Comparison of ENCODE assay signal across 23 cellular contexts in the genomic region with DNA sequence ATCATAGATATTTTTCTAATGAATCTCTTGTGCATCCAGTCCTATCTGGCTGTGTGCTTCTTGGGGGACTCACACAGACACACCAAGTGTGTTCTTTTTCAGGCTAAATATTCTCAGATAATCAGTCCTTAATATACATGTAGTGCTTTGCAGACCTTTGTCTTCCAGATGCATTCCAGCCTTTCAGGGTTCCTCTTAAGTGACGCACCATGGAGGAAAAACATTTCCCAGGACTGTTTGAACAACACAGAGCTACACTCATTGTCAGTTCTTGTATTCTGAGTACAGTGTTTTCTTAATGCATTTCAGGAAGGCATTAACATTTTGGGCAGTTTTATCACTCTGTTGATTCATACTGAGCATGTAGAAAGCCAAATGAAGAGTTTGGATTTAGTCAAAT.
"Had no signal": no experiment of that assay in that cellular context is flagged by ENCODE, and none has a peak within 500 bp of the region (broad histone marks: within the 10 kb centered on the region; RNA-seq: fewer than 3 reads in every experiment).

No MANE protein-coding gene starts in this region.

- DNase-seq: activated CD4-positive, alpha-beta T cell treated with anti-CD3 and anti-CD28 coated beads for 36 hours; activated CD4-positive, alpha-beta T cell treated with anti-CD3 and anti-CD28 coated beads, Interleukin-2, amount 50 U/mL, for 4 hours; activated CD8-positive, alpha-beta memory T cell treated with anti-CD3 and anti-CD28 coated beads for 24 hours; activated CD8-positive, alpha-beta memory T cell treated with anti-CD3 and anti-CD28 coated beads, Interleukin-2, amount 50 U/mL, for 4 hours; activated naive CD4-positive, alpha-beta T cell; activated T-cell treated with anti-CD3 and anti-CD28 coated beads, Interleukin-2, amount 50 U/mL, for 24 hours; adrenal gland; effector CD8-positive, alpha-beta T cell; esophagus squamous epithelium; gastrocnemius medialis; head of caudate nucleus; hypothalamus; left ventricle myocardium superior; mammary epithelial cell; midbrain; natural killer cell; stimulated activated CD4-positive, alpha-beta T cell treated with anti-CD3 and anti-CD28 coated beads, Interleukin-12 subunit alpha, Interleukin-12 subunit beta, amount 100 ng/mL, for 4 hours; T-helper 1 cell; tibial artery had no signal

- H3K27me3 ChIP-seq: adrenal gland, ascending aorta, esophagus squamous epithelium, gastrocnemius medialis, right atrium auricular region, tibial artery had no signal

- H3K27ac ChIP-seq: adrenal gland, ascending aorta, esophagus squamous epithelium, gastrocnemius medialis, right atrium auricular region, tibial artery had no signal

- H3K4me1 ChIP-seq: adrenal gland, ascending aorta, esophagus squamous epithelium, gastrocnemius medialis, right atrium auricular region, tibial artery had no signal

- H3K36me3 ChIP-seq: adrenal gland, ascending aorta, esophagus squamous epithelium, gastrocnemius medialis, right atrium auricular region, tibial artery had no signal

- H3K4me3 ChIP-seq: adrenal gland, ascending aorta, esophagus squamous epithelium, gastrocnemius medialis, right atrium auricular region, tibial artery had no signal

- ATAC-seq: activated CD4-positive, alpha-beta T cell treated with anti-CD3 and anti-CD28 coated beads for 36 hours; activated T-helper 17 cell treated with anti-CD3 and anti-CD28 coated beads, Interleukin-2, amount 50 U/mL, for 72 hours; gastrocnemius medialis; left ventricle myocardium superior; natural killer cell; WTC11 had no signal

- H3K9me3 ChIP-seq: adrenal gland, esophagus squamous epithelium had no signal
